ENCODE assay signal across 13 cellular contexts in genomic region chr7:40986351-40986873, GRCh38.
DNase-seq lines count a peak whose midpoint lies in the region; ATAC-seq and TF ChIP-seq lines count a peak whose summit lies in the region.
"Had no signal": no experiment of that assay in that cellular context is flagged by ENCODE, and none has a peak within 500 bp of the region (broad histone marks: within the 10 kb centered on the region; RNA-seq: fewer than 3 reads in every experiment).

No MANE protein-coding gene starts in this region.

- H3K27ac ChIP-seq in AG04450 (ENCODE audit: low read depth, low read length) (no peak overlapping the region), body of pancreas (no peak overlapping the region)
- H3K27ac ChIP-seq: psoas muscle had no signal

- ATAC-seq in body of pancreas: peak; percentile 35
- ATAC-seq in HG02938 (IDR thresholded peaks at IDR 0.05; ENCODE audit: unreplicated experiment): no peak
- no peak for ATAC-seq in GM21423 (IDR thresholded peaks at IDR 0.05; ENCODE audit: unreplicated experiment)

- DNase-seq in AG04450 (ENCODE audit: low read depth, low spot score) (peak; percentile 88), HT1080 (ENCODE audit: low read depth) (peak; percentile 51), body of pancreas (no peak), kidney glomerular epithelial cell (lab: John Stamatoyannopoulos, UW) (peak; percentile 99), GM10248 (ENCODE audit: extremely low spot score) (no peak), SK-N-DZ (ENCODE audit: low spot score) (no peak)
- DNase-seq: activated T-cell treated with anti-CD3 and anti-CD28 coated beads, Interleukin-2, amount 50 U/mL, for 24 hours; CD4-positive, CD25-positive, alpha-beta regulatory T cell; dermis blood vessel endothelial cell; immature natural killer cell; psoas muscle had no signal

- H3K4me3 ChIP-seq in AG04450 (ENCODE audit: low read depth, low read length): no peak overlapping the region
- no peak overlapping the region for H3K4me3 ChIP-seq in body of pancreas
- H3K4me3 ChIP-seq: psoas muscle had no signal

- no peaks in the 10 kb centered on the region for H3K4me1 ChIP-seq in body of pancreas
- H3K4me1 ChIP-seq: psoas muscle had no signal

- WGBS in body of pancreas, 2 donors: 25 to 38% methylated on average over 7 of the region's 7 CpGs

- H3K27me3 ChIP-seq in AG04450 (ENCODE audit: control insufficient read depth, insufficient read depth, low read length) (no peaks in the 10 kb centered on the region), body of pancreas (no peaks in the 10 kb centered on the region)

- TF ChIP-seq CTCF in AG04450 (IDR thresholded peaks at IDR 0.05; ENCODE audit: low read depth, low read length) (no peak), body of pancreas (IDR thresholded peaks at IDR 0.05) (no peak), GM10248 (IDR thresholded peaks at IDR 0.05; ENCODE audit: control extremely low read depth, extremely low read depth, low read depth, missing control alignments) (no peak)

- no peaks in the 10 kb centered on the region for H3K36me3 ChIP-seq in body of pancreas (replicated peaks in 1 of 2; ENCODE audit: insufficient read depth in 1 of 2, low read depth in 2 of 2)

- POLR2A ChIA-PET in AG04450 (lab: Yijun Ruan, JAX) (interaction anchor here (1.0 kb wide), 1 partner anchor 223 kb away, joined by 3 read pairs; no protein-coding TSS in a partner anchor), GM10248 (lab: Yijun Ruan, JAX) (no interaction called here)

- intact Hi-C loops in body of pancreas (cut with DNase I): no loop called here

- TF ChIP-seq POLR2A in body of pancreas (IDR thresholded peaks at IDR 0.05): no peak

- CTCF ChIA-PET in AG04450 (lab: Charles Lee) (no interaction called here), GM10248 (lab: Yijun Ruan, JAX) (interaction anchor here (0.9 kb wide), 1 partner anchor 16 kb away, joined by 4 read pairs; no protein-coding TSS in a partner anchor)

- H3K9me3 ChIP-seq in AG04450 (ENCODE audit: control insufficient read depth, insufficient read depth, low read length) (no peaks in the 10 kb centered on the region), body of pancreas (no peaks in the 10 kb centered on the region)
- H3K9me3 ChIP-seq: psoas muscle had no signal

Comparison
In these comparisons a context has a peak if more than half of its experiments do, and no peak if none do; other contexts are left out.
1. DNase-seq: peak in AG04450 (single experiment), HT1080 (single experiment) and kidney glomerular epithelial cell (single experiment); none in body of pancreas (0 of 4), GM10248 (single experiment) and SK-N-DZ (single experiment).